ENCODE assay signal across 16 cellular contexts in genomic region chr14:68160269-68160668, GRCh38.
"Had no signal": no experiment of that assay in that cellular context is flagged by ENCODE, and none has a peak within 500 bp of the region (broad histone marks: within the 10 kb centered on the region; RNA-seq: fewer than 3 reads in every experiment).

No MANE protein-coding gene starts in this region.

- H3K27me3 ChIP-seq: adrenal gland had no signal

- DNase-seq: activated CD4-positive, alpha-beta T cell treated with anti-CD3 and anti-CD28 coated beads, Interleukin-2, amount 50 U/mL, for 48 hours; activated gamma-delta T cell; adrenal gland; cerebellar nuclear complex; cortex of kidney; effector CD8-positive, alpha-beta T cell; right cardiac atrium; stimulated activated CD4-positive, alpha-beta T cell treated with anti-CD3 and anti-CD28 coated beads, Interleukin-4, amount 100 ng/mL, for 4 hours; stimulated activated naive B cell treated with anti-CD40 and anti-IgM and Interleukin-4, amounts not matched to agents 10 μg/mL and 1 μg/mL and 100 μg/mL, for 72 hours; SW 1271; trophoblast cell had no signal

- ATAC-seq: right cardiac atrium; stimulated activated naive B cell treated with anti-CD40 and anti-IgM and Interleukin-4, amounts not matched to agents 10 μg/mL and 1 μg/mL and 100 μg/mL, for 72 hours had no signal

- H3K9me3 Mint-ChIP-seq: activated naive CD4-positive, alpha-beta T cell treated with anti-CD3 and anti-CD28 coated beads, Interleukin-2, amount 50 U/mL, for 24 hours; neural crest cell; stimulated activated naive B cell treated with anti-CD40 and anti-IgM and Interleukin-4, amounts not matched to agents 10 μg/mL and 1 μg/mL and 100 μg/mL, for 72 hours had no signal

- H3K36me3 ChIP-seq: adrenal gland had no signal

- H3K4me1 Mint-ChIP-seq: activated naive CD4-positive, alpha-beta T cell treated with anti-CD3 and anti-CD28 coated beads, Interleukin-2, amount 50 U/mL, for 24 hours; stimulated activated naive B cell treated with anti-CD40 and anti-IgM and Interleukin-4, amounts not matched to agents 10 μg/mL and 1 μg/mL and 100 μg/mL, for 72 hours had no signal

- H3K27ac Mint-ChIP-seq: activated naive CD4-positive, alpha-beta T cell treated with anti-CD3 and anti-CD28 coated beads, Interleukin-2, amount 50 U/mL, for 24 hours; stimulated activated naive B cell treated with anti-CD40 and anti-IgM and Interleukin-4, amounts not matched to agents 10 μg/mL and 1 μg/mL and 100 μg/mL, for 72 hours had no signal

- H3K27ac ChIP-seq: adrenal gland had no signal

- H3K9me3 ChIP-seq: adrenal gland had no signal

- H3K36me3 Mint-ChIP-seq: stimulated activated naive B cell treated with anti-CD40 and anti-IgM and Interleukin-4, amounts not matched to agents 10 μg/mL and 1 μg/mL and 100 μg/mL, for 72 hours had no signal

- H3K4me3 Mint-ChIP-seq: activated naive CD4-positive, alpha-beta T cell treated with anti-CD3 and anti-CD28 coated beads, Interleukin-2, amount 50 U/mL, for 24 hours; neural crest cell; stimulated activated naive B cell treated with anti-CD40 and anti-IgM and Interleukin-4, amounts not matched to agents 10 μg/mL and 1 μg/mL and 100 μg/mL, for 72 hours had no signal

- H3K27me3 Mint-ChIP-seq: activated naive CD4-positive, alpha-beta T cell treated with anti-CD3 and anti-CD28 coated beads, Interleukin-2, amount 50 U/mL, for 24 hours; progenitor cell of endocrine pancreas; stimulated activated naive B cell treated with anti-CD40 and anti-IgM and Interleukin-4, amounts not matched to agents 10 μg/mL and 1 μg/mL and 100 μg/mL, for 72 hours had no signal

- H3K4me3 ChIP-seq: adrenal gland, lung, skin epidermis had no signal
